In the genomic region with DNA sequence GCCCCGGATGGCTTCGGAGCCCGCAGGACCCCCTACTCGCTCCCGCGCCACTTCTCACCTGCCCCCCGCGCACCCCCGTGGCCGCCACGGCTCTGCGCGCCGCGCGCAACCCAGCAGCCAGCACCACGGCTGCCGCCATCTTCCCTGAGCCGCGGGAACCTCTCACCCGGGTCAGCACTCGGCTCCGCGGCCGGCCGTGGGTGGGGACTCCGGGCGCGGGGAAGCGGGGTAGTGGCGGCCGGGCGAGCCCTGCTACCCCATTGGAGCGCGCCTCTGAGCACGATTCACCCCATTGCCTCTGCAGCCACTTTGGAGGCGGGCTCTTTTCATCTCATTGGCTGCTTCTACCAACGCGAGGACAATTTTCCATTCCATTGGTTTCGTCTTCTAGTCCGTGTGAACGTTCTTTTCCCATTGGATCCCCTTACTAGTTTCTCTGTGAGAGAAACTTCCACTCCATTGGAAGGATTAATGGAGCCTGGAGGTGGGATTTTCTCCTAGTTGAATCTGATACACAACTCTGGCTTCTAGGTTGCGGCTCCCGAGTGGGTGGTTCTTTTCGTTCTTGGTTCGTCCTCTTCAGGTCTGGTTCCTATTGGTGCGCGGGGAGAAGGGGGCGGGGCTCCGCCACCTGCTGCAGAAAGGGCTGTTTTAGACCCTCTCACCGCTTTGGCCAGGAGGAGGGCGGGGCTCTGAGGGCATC, we compare ENCODE assay signal across 8 cellular contexts. TPM values are rescaled to one million over a fixed set of nuclear protein-coding genes. Genes with fewer than 3 reads are reported as not detected.
DNase-seq lines count a peak whose midpoint lies in the region; ATAC-seq, FAIRE-seq and TF ChIP-seq lines count a peak whose summit lies in the region.

HINT2 (minus strand) TSS at position 202 of the 703 bp plus-strand sequence; CDS start at position 139, 63 bp downstream.

- CTCF ChIA-PET in HepG2 (lab: Yijun Ruan, JAX; ENCODE audit: low intra/inter-chr PET ratio, low total read pairs) = no interaction called here

- peaks cover 3 to 9% (median 5%) of the 10 kb centered on the region in 3 donors for H3K27me3 Mint-ChIP-seq in CD14-positive monocyte (ENCODE audit: low read depth in 3 of 3)

- H3K4me3 Mint-ChIP-seq in CD14-positive monocyte = peak within 1 kb of the TSS; percentile 88 to 94

- POLR2A ChIA-PET in HepG2 (lab: Yijun Ruan, JAX) = interaction anchor here (0.7 to 2.1 kb wide), 22 partner anchors 11 to 443 kb away, joined by 3 to 16 read pairs (median 4); partner anchors contain the start of genes CCDC107, CREB3, FAM221B and GBA2

- in situ Hi-C loops in HepG2 (cut with HindIII; ENCODE audit: extremely low pct_ligation_motif_present, low pct_unique_long_range_greater_than_20kb) = no loop called here

- peaks cover 0 to under 1% of the 10 kb centered on the region in 2 donors for H3K36me3 Mint-ChIP-seq in CD14-positive monocyte

- FAIRE-seq in HepG2 (lab: Jason Lieb, UNC) = peak; percentile 99

- H2AFZ ChIP-seq in HepG2 (ENCODE audit: low read length) = peak within 1 kb of the TSS; percentile 10

- no peaks in the 10 kb centered on the region for H4K20me1 ChIP-seq in HepG2 (ENCODE audit: insufficient read depth, low read length)

- H3K4me2 ChIP-seq in HepG2 (ENCODE audit: low read depth, low read length) = peak within 1 kb of the TSS; percentile 77

- H3K4me3 ChIP-seq in HepG2 (replicated peaks in 1 of 3; ENCODE audit: insufficient read depth in 1 of 3, low read depth in 2 of 3, low read length in 3 of 3) = peak within 1 kb of the TSS; percentile 68 to 86 (median 86)

- peak within 1 kb of the TSS; percentile 98 for H3K9ac ChIP-seq in HepG2 (ENCODE audit: insufficient read depth, low read depth, low read length)

- TF ChIP-seq EP300 in HepG2 (IDR thresholded peaks at IDR 0.05; ENCODE audit: low read depth in 2 of 2, low read length in 2 of 2) = no peak
- no peak for TF ChIP-seq EP300 in HepG2 (CRISPR knock-in tag; IDR thresholded peaks at IDR 0.05; ENCODE audit: borderline replicate concordance)

- H3K36me3 ChIP-seq in HepG2 (replicated peaks in 1 of 2; ENCODE audit: control insufficient read depth in 1 of 2, insufficient read depth in 2 of 2, low read length in 2 of 2) = 0 out of 5 replicates have a peak, but pooled peaks cover 0 to 1% of the 10 kb centered on the region in 2 experiments

- peak; percentile 72 for ATAC-seq in GM19397 (IDR thresholded peaks at IDR 0.05; ENCODE audit: unreplicated experiment)
- ATAC-seq in HG03571 (IDR thresholded peaks at IDR 0.05; ENCODE audit: unreplicated experiment) = peak; percentile 70
- ATAC-seq in HepG2 = peak; percentile 90

- no peaks in the 10 kb centered on the region for H3K9me3 Mint-ChIP-seq in CD14-positive monocyte

- DNase-seq in CD14-positive monocyte (ENCODE audit: low spot score) (peak; percentile 89), NCI-H82 (lab: John Stamatoyannopoulos, UW) (peak; percentile 99), dermis blood vessel endothelial cell (peak; percentile 99), HepG2 (ENCODE audit: low spot score) (peak; percentile 99)
- peak; percentile 99 for DNase-seq in activated CD4-positive, alpha-beta T cell treated with anti-CD3 and anti-CD28 coated beads, Interleukin-2, amount 50 U/mL, for 48 hours
- peak; percentile 98 for DNase-seq in stimulated activated CD4-positive, alpha-beta T cell treated with anti-CD3 and anti-CD28 coated beads, Interleukin-4, amount 100 ng/mL, for 1 hour

- no peaks in the 10 kb centered on the region for H3K9me3 ChIP-seq in HepG2 (ENCODE audit: low read length)

- peaks cover 34% of the 10 kb centered on the region for H3K4me1 Mint-ChIP-seq in CD14-positive monocyte

- peak within 1 kb of the TSS; percentile 84 to 95 (median 93) for H3K27ac Mint-ChIP-seq in CD14-positive monocyte

- H3K79me2 ChIP-seq in HepG2 (ENCODE audit: insufficient read depth, low read length) = peaks cover 5% of the 10 kb centered on the region

- WGBS in HepG2 (ENCODE audit: low lambda C conversion rate) = under 1% methylated on average over 13 of the region's 52 CpGs

- H3K27me3 ChIP-seq in HepG2 (ENCODE audit: control insufficient read depth in 1 of 2, insufficient read depth in 2 of 2, low read length in 2 of 2) = no peaks in the 10 kb centered on the region

- peaks cover 44% of the 10 kb centered on the region for H3K4me1 ChIP-seq in HepG2 (ENCODE audit: insufficient read depth, low read length)

- TF ChIP-seq RAD21 in HepG2 (CRISPR knock-in tag; IDR thresholded peaks at IDR 0.05) = no peak

- intact Hi-C loops in CD14-positive monocyte (cut with micrococcal nuclease) = loop anchor here (5.0 to 10.0 kb wide), 2 partner anchors 168 to 210 kb away; partner anchors contain the start of gene TESK1 (in 1 of the 2)
- intact Hi-C loops in HepG2 (cut with micrococcal nuclease; ENCODE audit: unreplicated experiment) = loop anchor here (1.0 kb wide), 1 partner anchor 14 kb away; the partner anchor contains the start of gene TMEM8B

- BruUV-seq in HepG2 (replicated peaks; lab: Mats Ljungman, UMichigan) = no TSS peak

- TF ChIP-seq CTCF in CD14-positive monocyte (IDR thresholded peaks at IDR 0.05) = no peak
- no peak for TF ChIP-seq CTCF in HepG2 (CRISPR knock-in tag; IDR thresholded peaks at IDR 0.05)

- H3K27ac ChIP-seq in HepG2 (ENCODE audit: extremely low read length, insufficient read depth, low read length) = peak within 1 kb of the TSS; percentile 99

- TF ChIP-seq POLR2A in HepG2 (IDR thresholded peaks at IDR 0.05; ENCODE audit: insufficient read depth in 1 of 2, low read depth in 2 of 2, low read length in 2 of 2) = peak; percentile 79 to 82

TF ChIP-seq in HepG2, 621 proteins besides CTCF, POLR2A, EP300 and RAD21 (continues in another document):
- TF ChIP-seq RARA (CRISPR knock-in tag; IDR thresholded peaks at IDR 0.05) = no peak
- no peak for TF ChIP-seq ZNF20 (CRISPR knock-in tag; IDR thresholded peaks at IDR 0.05)
- TF ChIP-seq MTERF4 (CRISPR knock-in tag; IDR thresholded peaks at IDR 0.05) = 0 out of 2 replicates have a peak, but pooled peaks have one; percentile 18
- TF ChIP-seq ISL2 (CRISPR knock-in tag; IDR thresholded peaks at IDR 0.05) = peak; percentile 14; the same call in 1 of the 2 replicates
- TF ChIP-seq CHD2 (IDR thresholded peaks at IDR 0.05; ENCODE audit: low read depth, low read length) = peak; percentile 48
- TF ChIP-seq AKAP8 (CRISPR knock-in tag; IDR thresholded peaks at IDR 0.05) = peak; percentile 83; the same call in 1 of the 2 replicates
- peak; percentile 69; the same call in 1 of the 2 replicates for TF ChIP-seq ZNF552 (CRISPR knock-in tag; IDR thresholded peaks at IDR 0.05; ENCODE audit: borderline replicate concordance)
- TF ChIP-seq HES4 (CRISPR knock-in tag; IDR thresholded peaks at IDR 0.05; ENCODE audit: borderline replicate concordance) = no peak
- 0 out of 2 replicates have a peak, but pooled peaks have one; percentile 44 for TF ChIP-seq ZNF441 (CRISPR knock-in tag; IDR thresholded peaks at IDR 0.05; ENCODE audit: borderline replicate concordance)
- TF ChIP-seq ZNF256 (CRISPR knock-in tag; conservative IDR thresholded peaks at IDR 0.05) = 0 out of 2 replicates have a peak, but pooled peaks have one; percentile 31
- peak; percentile 91 for TF ChIP-seq POLR2G (IDR thresholded peaks at IDR 0.05; ENCODE audit: low read depth, low read length)
- no peak for TF ChIP-seq GMEB2 (CRISPR knock-in tag; IDR thresholded peaks at IDR 0.05; ENCODE audit: low read depth)

RNA-seq across cellular contexts. Expression of gene HINT2, which starts in this region (rescaled TPM):
- polyA plus RNA-seq in CD14-positive monocyte = 10 to 100 TPM; 59.1 to 64.5 TPM
- total RNA-seq in dermis blood vessel endothelial cell = 5.8 and 11.5 TPM in 2 replicates
- 51.4 and 56.2 TPM in 2 replicates for total RNA-seq in HepG2 (2016; rRNA removed; fragmentation: Illumina TruSeq; extraction: Trizol)
- total RNA-seq in HepG2 (2016; cell fraction: cytosol; rRNA removed; fragmentation: Illumina TruSeq; extraction: Trizol; ENCODE audit: low read depth) = 34.3 and 49.7 TPM in 2 replicates
- 51.7 and 55.6 TPM in 2 replicates for total RNA-seq in HepG2 (2016; cell fraction: insoluble cytoplasmic fraction; rRNA removed; fragmentation: Illumina TruSeq; extraction: Trizol)
- 40.2 and 44.8 TPM in 2 replicates for total RNA-seq in HepG2 (2016; cell fraction: membrane; rRNA removed; fragmentation: Illumina TruSeq; extraction: Trizol)
- total RNA-seq in HepG2 (2016; cell fraction: nucleus; rRNA removed; fragmentation: Illumina TruSeq; extraction: Trizol) = 24.8 and 29.5 TPM in 2 replicates
- 37.9 and 41.5 TPM in 2 replicates for polyA plus RNA-seq in HepG2 (2011; rRNA removed)
- polyA plus RNA-seq in HepG2 (2011; cell fraction: cytosol; rRNA removed) = 37.0 and 40.4 TPM in 2 replicates
- polyA plus RNA-seq in HepG2 (2011; cell fraction: nucleus; rRNA removed) = 33.1 and 38.4 TPM in 2 replicates
- 39.7 and 44.2 TPM in 2 replicates for polyA plus RNA-seq in HepG2 (2012)
- polyA plus RNA-seq in HepG2 (2016; cell fraction: cytosol; fragmentation: Illumina TruSeq; extraction: Trizol; ENCODE audit: low read depth) = 37.5 and 48.1 TPM in 2 replicates
- polyA plus RNA-seq in HepG2 (2016; cell fraction: insoluble cytoplasmic fraction; fragmentation: Illumina TruSeq; extraction: Trizol; ENCODE audit: low read depth) = 53.1 and 56.8 TPM in 2 replicates
- polyA plus RNA-seq in HepG2 (2016; cell fraction: membrane; fragmentation: Illumina TruSeq; extraction: Trizol; ENCODE audit: low read depth) = 35.4 and 38.9 TPM in 2 replicates
- polyA plus RNA-seq in HepG2 (2016; cell fraction: nucleus; fragmentation: Illumina TruSeq; extraction: Trizol; ENCODE audit: insufficient read depth, low read depth) = 39.8 and 44.2 TPM in 2 replicates
- 10.5 and 17.0 TPM in 2 replicates for polyA minus RNA-seq in HepG2 (2011; rRNA and poly(A)+ RNA removed; ENCODE audit: low replicate concordance)
- polyA minus RNA-seq in HepG2 (2011; cell fraction: cytosol; rRNA and poly(A)+ RNA removed) = 6.2 TPM in 2 replicates
- polyA minus RNA-seq in HepG2 (2011; cell fraction: nucleus; rRNA and poly(A)+ RNA removed) = 9.4 and 13.8 TPM in 2 replicates

Comparison
In these comparisons a context has a peak if more than half of its experiments do, and no peak if none do; other contexts are left out.
1. Peak in every context shown above with its lines: DNase-seq, ATAC-seq, H3K4me3 ChIP-seq and H3K27ac ChIP-seq.